ENCODE assay signal across 9 cellular contexts in the genomic region with DNA sequence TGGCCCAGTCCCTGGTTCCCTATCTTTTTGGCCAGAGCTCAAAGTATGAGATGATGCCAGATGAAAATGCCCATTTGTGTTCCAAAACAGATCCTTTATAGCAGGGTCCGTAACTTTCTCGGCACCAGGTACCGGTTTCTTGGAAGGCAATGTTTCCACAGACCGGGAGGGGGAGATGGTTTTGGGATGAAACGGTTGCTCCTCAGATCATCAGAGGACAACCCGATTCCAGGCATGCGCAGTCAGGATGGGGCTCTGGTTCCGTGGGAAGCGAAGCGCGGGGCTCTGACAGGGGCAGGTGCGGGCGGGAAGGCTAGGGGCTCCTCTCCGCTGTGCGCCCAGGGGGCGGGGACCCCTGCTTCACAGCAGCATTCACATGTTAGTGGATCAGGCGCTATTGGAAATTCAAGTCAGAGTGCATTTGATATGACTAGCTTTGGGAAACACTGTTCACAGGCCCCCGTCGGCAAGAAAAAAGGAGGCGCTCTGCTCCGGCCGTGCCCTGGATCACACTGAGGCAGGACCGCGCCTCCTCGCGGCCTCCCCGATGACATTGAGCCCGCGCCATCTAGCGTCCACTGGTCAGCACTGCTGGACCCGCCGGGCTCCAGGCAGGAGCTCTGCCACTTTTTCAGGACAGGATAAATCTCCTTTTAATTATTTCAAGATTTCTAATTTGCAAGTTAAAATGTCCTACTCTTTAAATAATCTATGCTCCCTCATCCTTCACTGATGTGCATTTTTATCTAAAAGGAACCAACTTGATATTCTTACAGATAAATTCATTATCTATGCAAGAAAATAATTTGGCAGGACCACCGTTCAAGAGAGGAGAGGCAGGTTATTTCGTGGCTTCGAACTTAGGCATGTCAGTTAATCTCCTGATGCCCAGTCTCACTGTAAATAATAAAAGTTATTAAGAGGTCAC.
DNase-seq lines count a peak whose midpoint lies in the region; FAIRE-seq and TF ChIP-seq lines count a peak whose summit lies in the region.
"Had no signal": no experiment of that assay in that cellular context is flagged by ENCODE, and none has a peak within 500 bp of the region (broad histone marks: within the 10 kb centered on the region; RNA-seq: fewer than 3 reads in every experiment).

No MANE protein-coding gene starts in this region.

- FAIRE-seq in urothelium cell line (lab: Jason Lieb, UNC) = no peak
- FAIRE-seq: A204.1 had no signal

- in situ Hi-C loops in KBM-7 (cut with MboI; ENCODE audit: low pct_unique_long_range_greater_than_20kb, low sequenced_read_pairs) (loop anchor here (25.0 kb wide), 1 partner anchor 340 kb away; no protein-coding TSS in a partner anchor), astrocyte of the cerebellum (cut with HindIII; ENCODE audit: low sequenced_read_pairs) (no loop called here)

- DNase-seq in DMS 273 (lab: John Stamatoyannopoulos, UW; ENCODE audit: unreplicated experiment) (peak; percentile 82), DMS 273 treated with DMSO at 0.1 percent for 48 hours (lab: John Stamatoyannopoulos, UW) (no peak), KBM-7 (peak; percentile 69), T-helper 22 cell (ENCODE audit: low read depth) (peak; percentile 30), astrocyte of the cerebellum (ENCODE audit: low read depth) (peak; percentile 59), hepatic stellate cell (ENCODE audit: low spot score) (peak; percentile 88), putamen (ENCODE audit: low spot score) (peak; percentile 88), urothelium cell line (ENCODE audit: low spot score) (peak; percentile 87)

- H3K4me3 ChIP-seq in astrocyte of the cerebellum (ENCODE audit: low read depth, low read length) = peak overlapping the region; percentile 37

- TF ChIP-seq CTCF in astrocyte of the cerebellum (IDR thresholded peaks at IDR 0.05; ENCODE audit: low read depth, low read length, missing control alignments) = peak; percentile 97
